ENCODE assay signal across 20 cellular contexts in genomic region chr1:115086176-115086830, GRCh38. TPM values are rescaled to one million over a fixed set of nuclear protein-coding genes. Genes with fewer than 3 reads are reported as not detected.
DNase-seq lines count a peak whose midpoint lies in the region; ATAC-seq and TF ChIP-seq lines count a peak whose summit lies in the region.
"Had no signal": no experiment of that assay in that cellular context is flagged by ENCODE, and none has a peak within 500 bp of the region (broad histone marks: within the 10 kb centered on the region; RNA-seq: fewer than 3 reads in every experiment).

No MANE protein-coding gene starts in this region.

- H3K27ac ChIP-seq in left ventricle myocardium inferior (replicated peaks) (peak overlapping the region; percentile 82), esophagus muscularis mucosa (replicated peaks in 1 of 4) (peak overlapping the region; percentile 89 to 97 (median 95)), osteoblast (ENCODE audit: low read depth, low read length) (no peak overlapping the region), aorta (ENCODE audit: low read depth in 1 of 2, low read length in 2 of 2) (peak overlapping the region; percentile 0 to 1)

- TF ChIP-seq EP300 in esophagus muscularis mucosa (IDR thresholded peaks at IDR 0.05), result no peak

- no peak overlapping the region for H3K4me3 ChIP-seq in left ventricle myocardium inferior
- H3K4me3 ChIP-seq in esophagus muscularis mucosa, result peak overlapping the region in 2 of 4 donors; percentile 9 to 13
- H3K4me3 ChIP-seq in osteoblast (ENCODE audit: insufficient read depth, low read length), result no peak overlapping the region
- H3K4me3 ChIP-seq in aorta (ENCODE audit: low read length in 2 of 2), result no peak overlapping the region
- H3K4me3 ChIP-seq: body of pancreas, GM23338 had no signal

- H3K79me2 ChIP-seq in osteoblast (ENCODE audit: insufficient read depth, low read length), result no peaks in the 10 kb centered on the region

- DNase-seq in left ventricle myocardium inferior (no peak), left cardiac atrium (no peak), esophagus muscularis mucosa (ENCODE audit: extremely low spot score) (no peak), osteoblast (ENCODE audit: insufficient read length, low spot score, missing footprints) (peak; percentile 58), aorta (peak; percentile 49 to 76), LoVo (ENCODE audit: low spot score) (no peak)
- DNase-seq: activated CD4-positive, alpha-beta T cell treated with anti-CD3 and anti-CD28 coated beads for 4 hours; activated naive CD8-positive, alpha-beta T cell treated with anti-CD3 and anti-CD28 coated beads, Interleukin-2, amount 10 ng/mL, durations not matched to agents 7 days and 5 days; body of pancreas; foreskin fibroblast; kidney glomerular epithelial cell; NCI-H187; OCI-M1; SHP77 treated with DMSO at 0.1 percent for 48 hours; stimulated activated CD4-positive, alpha-beta T cell treated with anti-CD3 and anti-CD28 coated beads, Interleukin-12 subunit alpha, Interleukin-12 subunit beta, amount 100 ng/mL, for 4 hours had no signal

- TF ChIP-seq POLR2A in esophagus muscularis mucosa (IDR thresholded peaks at IDR 0.05; ENCODE audit: low read depth), result no peak

- WGBS in esophagus muscularis mucosa, result 46% methylated on average over 9 of the region's 9 CpGs
- WGBS in aorta, 2 donors, result 43 to 45% methylated on average over 9 of the region's 9 CpGs

- no peak for TF ChIP-seq CTCF in left ventricle myocardium inferior (IDR thresholded peaks at IDR 0.05; ENCODE audit: borderline replicate concordance)
- no peak for TF ChIP-seq CTCF in esophagus muscularis mucosa (IDR thresholded peaks at IDR 0.05)
- TF ChIP-seq CTCF in osteoblast (IDR thresholded peaks at IDR 0.05; ENCODE audit: extremely low read depth, low read depth, low read length), result no peak

- intact Hi-C loops in left ventricle myocardium inferior (cut with micrococcal nuclease) (no loop called here), left cardiac atrium (cut with DNase I) (no loop called here), esophagus muscularis mucosa (cut with DNase I) (no loop called here), aorta (cut with DNase I) (loop anchor here in 1 of 2 donors (5.0 kb wide), 1 partner anchor 329 kb away; the partner anchor contains the start of gene CSDE1)

- H3K27me3 ChIP-seq in left ventricle myocardium inferior (ENCODE audit: low read depth) (peaks cover 5% of the 10 kb centered on the region), esophagus muscularis mucosa (peaks cover 0 to 6% (median 0%) of the 10 kb centered on the region in 4 donors), osteoblast (ENCODE audit: insufficient read depth, low read length) (no peaks in the 10 kb centered on the region), aorta (ENCODE audit: control insufficient read depth in 1 of 2, insufficient read depth in 2 of 2, low read length in 1 of 2) (no peaks in the 10 kb centered on the region)
- H3K27me3 ChIP-seq: body of pancreas had no signal

- H4K20me1 ChIP-seq in osteoblast (ENCODE audit: insufficient read depth, low read length), result no peaks in the 10 kb centered on the region

- H3K4me1 ChIP-seq in left ventricle myocardium inferior (peaks cover 54% of the 10 kb centered on the region), esophagus muscularis mucosa (peaks cover 21 to 88% (median 82%) of the 10 kb centered on the region in 4 donors), osteoblast (ENCODE audit: insufficient read depth, low read length) (peaks cover 15% of the 10 kb centered on the region), aorta (ENCODE audit: control insufficient read depth in 1 of 2, insufficient read depth in 2 of 2, low read length in 2 of 2) (peaks cover 2 to 16% of the 10 kb centered on the region in 2 donors)

- H3K9me3 ChIP-seq in left ventricle myocardium inferior (replicated peaks) (no peaks in the 10 kb centered on the region), esophagus muscularis mucosa (no peaks in the 10 kb centered on the region), osteoblast (ENCODE audit: low read depth, low read length) (no peaks in the 10 kb centered on the region), aorta (ENCODE audit: control insufficient read depth, low read length) (no peaks in the 10 kb centered on the region)
- H3K9me3 ChIP-seq: body of pancreas had no signal

- H3K36me3 ChIP-seq in left ventricle myocardium inferior (no peaks in the 10 kb centered on the region), esophagus muscularis mucosa (no peaks in the 10 kb centered on the region), osteoblast (ENCODE audit: insufficient read depth, low read length) (no peaks in the 10 kb centered on the region), aorta (ENCODE audit: control insufficient read depth in 1 of 2, insufficient read depth in 2 of 2, low read length in 1 of 2) (no peaks in the 10 kb centered on the region)

- H2AFZ ChIP-seq in osteoblast (ENCODE audit: low read length), result no peak overlapping the region
- H2AFZ ChIP-seq: GM23338 had no signal

- H3K4me2 ChIP-seq in osteoblast (ENCODE audit: insufficient read depth, low read length), result no peak overlapping the region
- H3K4me2 ChIP-seq: GM23338 had no signal

- no peak for ATAC-seq in left cardiac atrium
- no peak for ATAC-seq in aorta (ENCODE audit: low FRiP score)
- no peak for ATAC-seq in HG02970 (IDR thresholded peaks at IDR 0.05; ENCODE audit: low FRiP score, unreplicated experiment)
- ATAC-seq in GM19452 (IDR thresholded peaks at IDR 0.05; ENCODE audit: unreplicated experiment), result no peak
- ATAC-seq: body of pancreas, GM23338 had no signal

RNA-seq across cellular contexts. Expression of gene TSPAN2, which starts 3.0 kb away (rescaled TPM):
- total RNA-seq in left ventricle myocardium inferior (5.3 TPM), left cardiac atrium (10 to 100 TPM; 13.3 to 15.1 TPM), esophagus muscularis mucosa (10 to 100 TPM; 35.8 to 70.2 (median 66.7) TPM), osteoblast (1.4 and 2.1 TPM in 2 replicates), aorta (10 to 100 TPM; 49.5 to 83.0 TPM)
- polyA plus RNA-seq in aorta, result 10 to 100 TPM; 26.2 to 29.4 TPM

RNA-seq across cellular contexts. Expression of gene TSHB, which starts 56.7 kb away (rescaled TPM):
- total RNA-seq in left ventricle myocardium inferior (not detected), left cardiac atrium (not detected), esophagus muscularis mucosa (not detected), osteoblast (not detected in 2 replicates), aorta (not detected)
- not detected for polyA plus RNA-seq in aorta
- total RNA-seq: activated naive CD8-positive, alpha-beta T cell treated with anti-CD3 and anti-CD28 coated beads, Interleukin-2, amount 10 ng/mL, durations not matched to agents 7 days and 5 days; body of pancreas; GM23338; subcutaneous adipose tissue had no signal
- polyA plus RNA-seq: CD14-positive monocyte, GM23338 had no signal

Comparison
In these comparisons a context has a peak if more than half of its experiments do, and no peak if none do; other contexts are left out.
1. DNase-seq: peak in osteoblast (single experiment) and aorta (2 of 2); none in left ventricle myocardium inferior (single experiment), left cardiac atrium (single experiment), esophagus muscularis mucosa (single experiment) and LoVo (single experiment).